ENCODE assay signal across 8 cellular contexts in genomic region chr2:106269591-106270291, GRCh38.
DNase-seq lines count a peak whose midpoint lies in the region; ATAC-seq and TF ChIP-seq lines count a peak whose summit lies in the region.

No MANE protein-coding gene starts in this region.

- ATAC-seq in GM21423 (IDR thresholded peaks at IDR 0.05; ENCODE audit: unreplicated experiment) = peak; percentile 68
- peak; percentile 96 for ATAC-seq in left ventricle myocardium superior
- ATAC-seq in HG02623 (IDR thresholded peaks at IDR 0.05; ENCODE audit: unreplicated experiment) = no peak

- intact Hi-C loops in left ventricle myocardium superior (cut with micrococcal nuclease) = no loop called here

- DNase-seq in NCI-H2171 (lab: John Stamatoyannopoulos, UW) (peak; percentile 9), left ventricle myocardium superior (peak; percentile 68), putamen (ENCODE audit: low spot score) (no peak)
- peak; percentile 67 to 72 for DNase-seq in activated T-cell treated with anti-CD3 and anti-CD28 coated beads, Interleukin-2, amount 50 U/mL, for 48 hours
- DNase-seq in stimulated activated CD4-positive, alpha-beta T cell treated with anti-CD3 and anti-CD28 coated beads, Interleukin-15, amount 100 ng/mL, for 24 hours = peak; percentile 47

- TF ChIP-seq CTCF in C4-2B (conservative IDR thresholded peaks at IDR 0.05) = no peak

- H3K27ac ChIP-seq in C4-2B = peak overlapping the region; percentile 22
